ENCODE assay signal across 8 cellular contexts in genomic region chr10:110279062-110279986, GRCh38. TPM values are rescaled to one million over a fixed set of nuclear protein-coding genes. Genes with fewer than 3 reads are reported as not detected.
DNase-seq lines count a peak whose midpoint lies in the region; ATAC-seq and TF ChIP-seq lines count a peak whose summit lies in the region.

No MANE protein-coding gene starts in this region.

- no peak overlapping the region for H3K27ac ChIP-seq in upper lobe of right lung

- no peaks in the 10 kb centered on the region for H3K9me3 ChIP-seq in upper lobe of right lung

- POLR2A ChIA-PET in activated CD4-positive, alpha-beta T cell treated with anti-CD3 and anti-CD28 coated beads, Interleukin-2, amount 10 ng/mL, durations not matched to agents 7 days and 5 days (lab: Charles Lee): no interaction called here

- no peak overlapping the region for H3K4me3 Mint-ChIP-seq in activated CD4-positive, alpha-beta T cell treated with anti-CD3 and anti-CD28 coated beads, Interleukin-2, amount 10 ng/mL, durations not matched to agents 7 days and 5 days

- H3K27me3 ChIP-seq in upper lobe of right lung: no peaks in the 10 kb centered on the region

- CTCF ChIA-PET in activated CD4-positive, alpha-beta T cell treated with anti-CD3 and anti-CD28 coated beads, Interleukin-2, amount 10 ng/mL, durations not matched to agents 7 days and 5 days (lab: Charles Lee): interaction anchor here (0.6 to 2.2 kb wide), 10 partner anchors 9 to 387 kb away, joined by 3 to 9 read pairs (median 4); no protein-coding TSS in a partner anchor

- no peak for TF ChIP-seq POLR2A in erythroblast (IDR thresholded peaks at IDR 0.05; ENCODE audit: low read length)

- peak; percentile 71 for TF ChIP-seq CTCF in upper lobe of right lung (IDR thresholded peaks at IDR 0.05)

- peaks cover 7% of the 10 kb centered on the region for H3K36me3 ChIP-seq in upper lobe of right lung

- H3K27me3 Mint-ChIP-seq in activated CD4-positive, alpha-beta T cell treated with anti-CD3 and anti-CD28 coated beads, Interleukin-2, amount 10 ng/mL, durations not matched to agents 7 days and 5 days: peaks cover 15% of the 10 kb centered on the region

- H3K4me3 ChIP-seq in upper lobe of right lung: no peak overlapping the region

- peaks cover 8% of the 10 kb centered on the region for H3K4me1 ChIP-seq in upper lobe of right lung

- H3K9me3 Mint-ChIP-seq in activated CD4-positive, alpha-beta T cell treated with anti-CD3 and anti-CD28 coated beads, Interleukin-2, amount 10 ng/mL, durations not matched to agents 7 days and 5 days: no peaks in the 10 kb centered on the region

- peaks cover 15% of the 10 kb centered on the region for H3K4me1 Mint-ChIP-seq in activated CD4-positive, alpha-beta T cell treated with anti-CD3 and anti-CD28 coated beads, Interleukin-2, amount 10 ng/mL, durations not matched to agents 7 days and 5 days

- intact Hi-C loops in upper lobe of right lung (cut with DNase I): loop anchor here (10.0 kb wide), 1 partner anchor 75 kb away; the partner anchor contains the start of gene MXI1

- ATAC-seq in upper lobe of right lung: peak; percentile 92

- H3K36me3 Mint-ChIP-seq in activated CD4-positive, alpha-beta T cell treated with anti-CD3 and anti-CD28 coated beads, Interleukin-2, amount 10 ng/mL, durations not matched to agents 7 days and 5 days (ENCODE audit: low read depth): peaks cover 3% of the 10 kb centered on the region

- DNase-seq in COLO668 (lab: John Stamatoyannopoulos, UW; ENCODE audit: unreplicated experiment): peak; percentile 20
- peak; percentile 65 for DNase-seq in H4 (ENCODE audit: low spot score)
- DNase-seq in NCI-H446 (lab: John Stamatoyannopoulos, UW): peak; percentile 34 to 61
- peak; percentile 59 for DNase-seq in activated CD4-positive, alpha-beta T cell treated with anti-CD3 and anti-CD28 coated beads, Interleukin-2, amount 10 ng/mL, durations not matched to agents 7 days and 5 days
- DNase-seq in erythroblast (lab: John Stamatoyannopoulos, UW): peak; percentile 78 to 88
- peak; percentile 68 for DNase-seq in mucosa of gallbladder (ENCODE audit: low spot score)
- no peak for DNase-seq in upper lobe of right lung
- no peak for DNase-seq in NK-92 treated with Interleukin-12 subunit alpha and Interleukin-12 subunit beta, amount 100 ng/mL, for 24 hours (lab: John Stamatoyannopoulos, UW)

- no peak overlapping the region for H3K27ac Mint-ChIP-seq in activated CD4-positive, alpha-beta T cell treated with anti-CD3 and anti-CD28 coated beads, Interleukin-2, amount 10 ng/mL, durations not matched to agents 7 days and 5 days

RNA-seq across cellular contexts. Expression of gene SMNDC1, which starts 25.4 kb away (rescaled TPM):
- 7.8 and 8.3 TPM in 2 replicates for total RNA-seq in H4 (2014; rRNA removed; shearing (Covaris generic))
- total RNA-seq in activated CD4-positive, alpha-beta T cell treated with anti-CD3 and anti-CD28 coated beads, Interleukin-2, amount 10 ng/mL, durations not matched to agents 7 days and 5 days: 10 to 100 TPM; 36.3 to 44.2 TPM
- total RNA-seq in mucosa of gallbladder: 26.6 TPM
- total RNA-seq in upper lobe of right lung: 35.8 TPM

Comparison
In these comparisons a context has a peak if more than half of its experiments do, and no peak if none do; other contexts are left out.
1. DNase-seq: peak in COLO668 (single experiment), H4 (single experiment), NCI-H446 (2 of 2), activated CD4-positive, alpha-beta T cell treated with anti-CD3 and anti-CD28 coated beads, Interleukin-2, amount 10 ng/mL, durations not matched to agents 7 days and 5 days (single experiment), erythroblast (2 of 2) and mucosa of gallbladder (single experiment); none in upper lobe of right lung (single experiment) and NK-92 treated with Interleukin-12 subunit alpha and Interleukin-12 subunit beta, amount 100 ng/mL, for 24 hours (single experiment).